In genomic region chr17:75876938-75877751, GRCh38 we compare ENCODE assay signal across 1 cellular context.
TF ChIP-seq lines count a peak whose summit lies in the region.

No MANE protein-coding gene starts in this region.

TF ChIP-seq in HepG2, 621 proteins besides CTCF, POLR2A, EP300 and RAD21 (continued from another document and continues in another):
- TF ChIP-seq ZBTB39 (CRISPR knock-in tag; IDR thresholded peaks at IDR 0.05) (peak; percentile 44; the same call in 1 of the 2 replicates), ZNF784 (CRISPR knock-in tag; IDR thresholded peaks at IDR 0.05; ENCODE audit: borderline replicate concordance) (0 out of 2 replicates have a peak, but pooled peaks have one; percentile 59), ZNF354B (CRISPR knock-in tag; IDR thresholded peaks at IDR 0.05) (no peak), IRX3 (CRISPR knock-in tag; IDR thresholded peaks at IDR 0.05; ENCODE audit: borderline replicate concordance, low read depth) (0 out of 2 replicates have a peak, but pooled peaks have one; percentile 35), CBFB (CRISPR knock-in tag; IDR thresholded peaks at IDR 0.05) (0 out of 2 replicates have a peak, but pooled peaks have one; percentile 39), NFE2L2 (IDR thresholded peaks at IDR 0.05; ENCODE audit: low read length) (no peak), ZMAT5 (CRISPR knock-in tag; IDR thresholded peaks at IDR 0.05; ENCODE audit: borderline replicate concordance, low read depth) (peak; percentile 86; the same call in 1 of the 2 replicates), ZGPAT (CRISPR knock-in tag; IDR thresholded peaks at IDR 0.05) (0 out of 2 replicates have a peak, but pooled peaks have one; percentile 24), KDM3A (CRISPR knock-in tag; IDR thresholded peaks at IDR 0.05; ENCODE audit: low read depth) (no peak), ZNF672 (CRISPR knock-in tag; IDR thresholded peaks at IDR 0.05) (no peak; the same call in 1 of the 2 replicates), GABPA (IDR thresholded peaks at IDR 0.05; ENCODE audit: low read depth, low read length) (no peak), GABPA (CRISPR knock-in tag; IDR thresholded peaks at IDR 0.05; ENCODE audit: low read depth) (no peak; the same call in 1 of the 2 replicates), ZNF335 (CRISPR knock-in tag; IDR thresholded peaks at IDR 0.05) (no peak), SATB2 (CRISPR knock-in tag; IDR thresholded peaks at IDR 0.05) (no peak; the same call in 1 of the 2 replicates), SAP130 (CRISPR knock-in tag; IDR thresholded peaks at IDR 0.05; ENCODE audit: low read depth) (peak; percentile 71), ATF5 (CRISPR knock-in tag; IDR thresholded peaks at IDR 0.05; ENCODE audit: low read depth) (no peak), SAFB2 (CRISPR knock-in tag; IDR thresholded peaks at IDR 0.05; ENCODE audit: borderline replicate concordance, low read depth) (no peak; the same call in 1 of the 2 replicates), ARID4A (CRISPR knock-in tag; IDR thresholded peaks at IDR 0.05; ENCODE audit: borderline replicate concordance) (0 out of 2 replicates have a peak, but pooled peaks have one; percentile 0), ZNF558 (CRISPR knock-in tag; IDR thresholded peaks at IDR 0.05; ENCODE audit: borderline replicate concordance) (peak; percentile 60; the same call in 1 of the 2 replicates), NR2F6 (IDR thresholded peaks at IDR 0.05) (no peak), NR2F6 (CRISPR knock-in tag; IDR thresholded peaks at IDR 0.05) (peak; percentile 41; the same call in 1 of the 2 replicates), ZNF891 (CRISPR knock-in tag; IDR thresholded peaks at IDR 0.05) (peak; percentile 85), ZNF569 (CRISPR knock-in tag; IDR thresholded peaks at IDR 0.05; ENCODE audit: borderline replicate concordance) (no peak), ZNF274 (CRISPR knock-in tag; IDR thresholded peaks at IDR 0.05) (peak; percentile 71; the same call in 1 of the 2 replicates), FUBP1 (CRISPR knock-in tag; IDR thresholded peaks at IDR 0.05; ENCODE audit: borderline replicate concordance) (no peak), ZBTB14 (CRISPR knock-in tag; IDR thresholded peaks at IDR 0.05) (no peak), ZNF563 (CRISPR knock-in tag; IDR thresholded peaks at IDR 0.05) (peak; percentile 55; the same call in 1 of the 2 replicates), ZNF883 (CRISPR knock-in tag; IDR thresholded peaks at IDR 0.05; ENCODE audit: not compliant biosample characterization) (no peak), ZBTB38 (CRISPR knock-in tag; IDR thresholded peaks at IDR 0.05) (no peak), ZNF205 (CRISPR knock-in tag; IDR thresholded peaks at IDR 0.05) (no peak), ZNF792 (CRISPR knock-in tag; IDR thresholded peaks at IDR 0.05) (no peak), AHDC1 (CRISPR knock-in tag; IDR thresholded peaks at IDR 0.05; ENCODE audit: borderline replicate concordance) (peak; percentile 75), AGO2 (optimal IDR thresholded peaks at IDR 0.05; ENCODE audit: low read depth, low read length) (peak; percentile 88), ZNF574 (CRISPR knock-in tag; IDR thresholded peaks at IDR 0.05) (no peak; the same call in 1 of the 2 replicates), ZNF841 (CRISPR knock-in tag; IDR thresholded peaks at IDR 0.05; ENCODE audit: borderline replicate concordance) (0 out of 2 replicates have a peak, but pooled peaks have one; percentile 73), SMAD3 (CRISPR knock-in tag; IDR thresholded peaks at IDR 0.05) (peak; percentile 13; the same call in 1 of the 2 replicates)
